Comparison of ENCODE assay signal across 30 cellular contexts in the genomic region with DNA sequence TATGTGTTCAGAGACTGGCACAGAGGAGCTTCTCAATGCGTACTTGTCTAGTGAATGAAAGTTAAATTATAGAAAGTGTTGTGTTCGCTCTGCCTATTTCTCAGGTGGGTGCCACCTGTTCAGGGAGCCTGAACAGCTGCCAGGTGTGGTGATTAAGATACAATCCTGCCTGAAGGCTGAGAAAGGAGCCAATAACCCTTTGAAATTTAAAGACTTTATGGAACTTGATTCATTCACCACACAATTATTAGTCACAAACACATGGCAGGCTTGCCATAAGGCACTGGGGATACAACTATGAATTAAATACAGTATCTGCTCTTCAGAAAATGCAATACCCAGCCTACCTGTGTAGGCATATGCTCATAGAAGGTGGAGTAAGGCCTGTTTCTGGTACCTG.
DNase-seq lines count a peak whose midpoint lies in the region; ATAC-seq and TF ChIP-seq lines count a peak whose summit lies in the region.
"Had no signal": no experiment of that assay in that cellular context is flagged by ENCODE, and none has a peak within 500 bp of the region (broad histone marks: within the 10 kb centered on the region; RNA-seq: fewer than 3 reads in every experiment).

No MANE protein-coding gene starts in this region.

- CTCF ChIA-PET in PC-3 (lab: Charles Lee): interaction anchor here (0.7 kb wide), 1 partner anchor 52 kb away, joined by 3 read pairs; no protein-coding TSS in a partner anchor

- DNase-seq in NCI-H2107 treated with DMSO at 0.1 percent for 48 hours (lab: John Stamatoyannopoulos, UW; ENCODE audit: unreplicated experiment) (peak; percentile 56), NCI-H2107 (lab: John Stamatoyannopoulos, UW) (no peak), PC-3 (peak; percentile 98), hepatocyte (ENCODE audit: low spot score) (no peak)
- DNase-seq: 8988T; activated CD4-positive, alpha-beta T cell treated with anti-CD3 and anti-CD28 coated beads for 1 hour; activated CD8-positive, alpha-beta T cell treated with anti-CD3 and anti-CD28 coated beads for 36 hours; activated naive CD4-positive, alpha-beta T cell treated with anti-CD3 and anti-CD28 coated beads, Interleukin-2, amount 50 U/mL, for 16 hours; cerebellar nuclear complex; COR-L47; dermis blood vessel endothelial cell; DND-41; GF-D8; hippocampal formation; KBM-7; left cardiac atrium; NCI-H1092 treated with DMSO at 0.1 percent for 48 hours; NCI-H2029 treated with DMSO at 0.1 percent for 48 hours; NCI-H524; SHP77 treated with DMSO at 0.1 percent for 48 hours; stimulated activated naive CD4-positive, alpha-beta T cell; upper lobe of right lung had no signal

- no peaks in the 10 kb centered on the region for H3K9me2 ChIP-seq in PC-3 (replicated peaks; ENCODE audit: low read length)
- H3K9me2 ChIP-seq in hepatocyte (replicated peaks; ENCODE audit: insufficient read depth): no peaks in the 10 kb centered on the region

- H3K27ac ChIP-seq in PC-3 (ENCODE audit: low read length) (peak overlapping the region; percentile 86), hepatocyte (peak overlapping the region; percentile 57)
- H3K27ac ChIP-seq: body of pancreas, C4-2B, skin epidermis, upper lobe of right lung had no signal

- H3K4me1 ChIP-seq in PC-3 (ENCODE audit: insufficient read depth, low read length) (peaks cover 72% of the 10 kb centered on the region), hepatocyte (ENCODE audit: insufficient read depth) (peaks cover 31% of the 10 kb centered on the region)
- H3K4me1 ChIP-seq: body of pancreas, upper lobe of right lung had no signal

- H2AFZ ChIP-seq in PC-3 (ENCODE audit: low read length) (no peak overlapping the region), hepatocyte (no peak overlapping the region)

- no peak for TF ChIP-seq CTCF in PC-3 (conservative IDR thresholded peaks at IDR 0.05; ENCODE audit: low read depth, low read length)
- TF ChIP-seq CTCF in hepatocyte (IDR thresholded peaks at IDR 0.05; ENCODE audit: poor library complexity): no peak

- H3F3A ChIP-seq in PC-3 (ENCODE audit: low read length, unreplicated experiment): no peaks in the 10 kb centered on the region

- H3K27me3 ChIP-seq in PC-3 (ENCODE audit: low read length) (no peaks in the 10 kb centered on the region), hepatocyte (no peaks in the 10 kb centered on the region)
- H3K27me3 ChIP-seq: body of pancreas, upper lobe of right lung had no signal

- H3K36me3 ChIP-seq in PC-3 (ENCODE audit: low read depth, low read length) (no peaks in the 10 kb centered on the region), hepatocyte (replicated peaks; ENCODE audit: insufficient read depth, low read depth) (no peaks in the 10 kb centered on the region)
- H3K36me3 ChIP-seq: upper lobe of right lung had no signal

- H3K4me3 ChIP-seq in PC-3 (ENCODE audit: low read length): no peak overlapping the region
- no peak overlapping the region for H3K4me3 ChIP-seq in hepatocyte
- H3K4me3 ChIP-seq: body of pancreas, skin epidermis, upper lobe of right lung had no signal

- POLR2A ChIA-PET in PC-3 (lab: Charles Lee; ENCODE audit: unreplicated experiment): interaction anchor here (0.6 kb wide), 2 partner anchors 63 to 770 kb away, joined by 3 to 8 read pairs; no protein-coding TSS in a partner anchor

- H3K4me2 ChIP-seq in PC-3 (ENCODE audit: low read length) (peak overlapping the region; percentile 53), hepatocyte (no peak overlapping the region)

- H3K79me2 ChIP-seq in PC-3 (ENCODE audit: low read length) (no peaks in the 10 kb centered on the region), hepatocyte (no peaks in the 10 kb centered on the region)

- H3K9me3 ChIP-seq in PC-3 (ENCODE audit: low read length): no peaks in the 10 kb centered on the region
- H3K9me3 ChIP-seq in hepatocyte (ENCODE audit: low read depth): no peaks in the 10 kb centered on the region
- H3K9me3 ChIP-seq: body of pancreas, upper lobe of right lung had no signal

- peak; percentile 66 for ATAC-seq in PC-3
- ATAC-seq in HG02588 (IDR thresholded peaks at IDR 0.05; ENCODE audit: unreplicated experiment): no peak
- ATAC-seq in GM18520 (IDR thresholded peaks at IDR 0.05; ENCODE audit: unreplicated experiment): no peak
- no peak for ATAC-seq in HG02571 (IDR thresholded peaks at IDR 0.05; ENCODE audit: unreplicated experiment)
- no peak for ATAC-seq in GM21737 (IDR thresholded peaks at IDR 0.05; ENCODE audit: unreplicated experiment)
- ATAC-seq: activated CD8-positive, alpha-beta T cell treated with anti-CD3 and anti-CD28 coated beads for 36 hours; activated T-helper 17 cell treated with anti-CD3 and anti-CD28 coated beads, Interleukin-2, amount 50 U/mL, for 72 hours; body of pancreas; left cardiac atrium; upper lobe of right lung had no signal

- intact Hi-C loops in PC-3 (cut with micrococcal nuclease): loop anchor here (5.0 to 10.0 kb wide), 2 partner anchors 50 to 62 kb away; no protein-coding TSS in a partner anchor

- no TSS peak for BruUV-seq in PC-3 (replicated peaks; lab: Mats Ljungman, UMichigan)

- H3K9ac ChIP-seq in PC-3 (ENCODE audit: low read length): peak overlapping the region; percentile 29; the same call in 1 of the 2 replicates

- H4K20me1 ChIP-seq in PC-3 (ENCODE audit: low read length) (no peaks in the 10 kb centered on the region), hepatocyte (ENCODE audit: insufficient read depth, poor library complexity, severe bottlenecking) (no peaks in the 10 kb centered on the region)

- WGBS in hepatocyte (ENCODE audit: low lambda C conversion rate, missing lambda C conversion rate): 96% methylated on average over 2 of the region's 2 CpGs

Comparison
In these comparisons a context has a peak if more than half of its experiments do, and no peak if none do; other contexts are left out.
1. DNase-seq: peak in NCI-H2107 treated with DMSO at 0.1 percent for 48 hours (single experiment) and PC-3 (single experiment); none in NCI-H2107 (single experiment) and hepatocyte (single experiment).